ENCODE assay signal across 1 cellular context in genomic region chr4:82898322-82899243, GRCh38.
TF ChIP-seq lines count a peak whose summit lies in the region.

No MANE protein-coding gene starts in this region.

TF ChIP-seq in K562, 482 proteins besides CTCF, POLR2A, EP300 and RAD21 (continued from another document):
- TF ChIP-seq C11orf30 (IDR thresholded peaks at IDR 0.05; ENCODE audit: low read depth) (peak; percentile 15; the same call in 1 of the 2 replicates), SMARCA4 (IDR thresholded peaks at IDR 0.05) (peak; percentile 58; the same call in 1 of the 2 replicates), ZNF212 (CRISPR knock-in tag; IDR thresholded peaks at IDR 0.05) (no peak), ARID1B (IDR thresholded peaks at IDR 0.05) (peak; percentile 51), JUND (IDR thresholded peaks at IDR 0.05; ENCODE audit: borderline replicate concordance, low read depth, low read length) (peak; percentile 85), JUND (tag; IDR thresholded peaks at IDR 0.05; ENCODE audit: borderline replicate concordance, low read depth, low read length) (peak; percentile 90), SIN3A (IDR thresholded peaks at IDR 0.05; ENCODE audit: borderline replicate concordance in 2 of 2, control insufficient read depth in 1 of 2, low read depth in 2 of 2, low read length in 2 of 2) (no peak), MLLT1 (IDR thresholded peaks at IDR 0.05) (0 out of 4 replicates have a peak, but pooled peaks of 1 of the 2 experiments have one; percentile 44), KDM5B (IDR thresholded peaks at IDR 0.05; ENCODE audit: insufficient replicate concordance, low read depth, low read length) (peak; percentile 46), ZNF589 (CRISPR knock-in tag; IDR thresholded peaks at IDR 0.05; ENCODE audit: low read depth) (no peak), ZNF316 (IDR thresholded peaks at IDR 0.05) (peak; percentile 22; the same call in 1 of the 2 replicates), BRCA1 (IDR thresholded peaks at IDR 0.05) (no peak), BRCA1 (CRISPR knock-in tag; IDR thresholded peaks at IDR 0.05) (no peak), EGR1 (conservative IDR thresholded peaks at IDR 0.05) (no peak), NRF1 (conservative IDR thresholded peaks at IDR 0.05 in 1 of 2, IDR thresholded peaks at IDR 0.05 in 1 of 2) (no peak), SMARCC2 (IDR thresholded peaks at IDR 0.05; ENCODE audit: low read depth) (peak; percentile 48; the same call in 1 of the 2 replicates), EP400 (IDR thresholded peaks at IDR 0.05) (peak; percentile 25; the same call in 1 of the 2 replicates), ZNF121 (CRISPR knock-in tag; conservative IDR thresholded peaks at IDR 0.05) (no peak), FOSL1 (tag; conservative IDR thresholded peaks at IDR 0.05) (peak; percentile 92), DPF2 (IDR thresholded peaks at IDR 0.05) (peak; percentile 62; the same call in 1 of the 2 replicates), NFATC3 (IDR thresholded peaks at IDR 0.05) (peak; percentile 89), CSDE1 (IDR thresholded peaks at IDR 0.05) (no peak), POU5F1 (IDR thresholded peaks at IDR 0.05; ENCODE audit: borderline replicate concordance, low read depth, low read length, partially characterized antibody) (no peak), JUN (IDR thresholded peaks at IDR 0.05; ENCODE audit: borderline replicate concordance, low read depth, low read length) (peak; percentile 65; the same call in 1 of the 2 replicates), JUN (CRISPR knock-in tag; IDR thresholded peaks at IDR 0.05; ENCODE audit: borderline replicate concordance) (no peak), YY1 (IDR thresholded peaks at IDR 0.05; ENCODE audit: borderline replicate concordance in 1 of 3, control insufficient read depth in 1 of 3, extremely low read depth in 1 of 3, insufficient read depth in 3 of 3, insufficient read length in 1 of 3, insufficient replicate concordance in 2 of 3, low read depth in 1 of 3, low read length in 2 of 3) (peak in 1 of 3 experiments; percentile 36), KAT7 (CRISPR knock-in tag; IDR thresholded peaks at IDR 0.05; ENCODE audit: borderline replicate concordance) (peak; percentile 22; the same call in 1 of the 2 replicates), MNT (conservative IDR thresholded peaks at IDR 0.05) (0 out of 4 replicates have a peak, but pooled peaks of 1 of the 2 experiments have one; percentile 7), HDAC2 (IDR thresholded peaks at IDR 0.05) (0 out of 2 replicates have a peak, but pooled peaks have one; percentile 8), BDP1 (IDR thresholded peaks at IDR 0.05; ENCODE audit: insufficient read depth, insufficient read length) (no peak), ARID3A (IDR thresholded peaks at IDR 0.05; ENCODE audit: borderline replicate concordance, low read depth, low read length) (peak; percentile 79; the same call in 1 of the 2 replicates), AFF4 (CRISPR knock-in tag; IDR thresholded peaks at IDR 0.05) (peak; percentile 75; the same call in 1 of the 2 replicates), FOXK2 (conservative IDR thresholded peaks at IDR 0.05 in 1 of 2, IDR thresholded peaks at IDR 0.05 in 1 of 2; ENCODE audit: low read depth in 2 of 2) (0 out of 4 replicates have a peak, but pooled peaks of 1 of the 2 experiments have one; percentile 19), CHD1 (IDR thresholded peaks at IDR 0.05; ENCODE audit: low read length) (peak; percentile 23), ZNF583 (CRISPR knock-in tag; IDR thresholded peaks at IDR 0.05) (no peak), SMARCE1 (IDR thresholded peaks at IDR 0.05) (peak; percentile 60), DIDO1 (tag; IDR thresholded peaks at IDR 0.05; ENCODE audit: low read depth) (no peak), TEAD4 (IDR thresholded peaks at IDR 0.05; ENCODE audit: low read length) (peak; percentile 35; the same call in 1 of the 2 replicates), TEAD4 (CRISPR knock-in tag; IDR thresholded peaks at IDR 0.05; ENCODE audit: borderline replicate concordance) (no peak), ATF3 (IDR thresholded peaks at IDR 0.05) (peak; percentile 86), ATF3 (CRISPR knock-in tag; conservative IDR thresholded peaks at IDR 0.05) (0 out of 2 replicates have a peak, but pooled peaks have one; percentile 59), ZNF124 (CRISPR knock-in tag; IDR thresholded peaks at IDR 0.05) (no peak), LCOR (CRISPR knock-in tag; IDR thresholded peaks at IDR 0.05) (0 out of 2 replicates have a peak, but pooled peaks have one; percentile 26), MAFK (IDR thresholded peaks at IDR 0.05; ENCODE audit: low read length) (0 out of 2 replicates have a peak, but pooled peaks have one; percentile 1), ZNF146 (CRISPR knock-in tag; IDR thresholded peaks at IDR 0.05; ENCODE audit: unreplicated experiment) (peak; percentile 44), SPI1 (IDR thresholded peaks at IDR 0.05; ENCODE audit: borderline replicate concordance, low read depth, low read length) (peak; percentile 71), FOS (IDR thresholded peaks at IDR 0.05; ENCODE audit: extremely low read depth, insufficient read length) (peak; percentile 18), FOXP1 (CRISPR knock-in tag; IDR thresholded peaks at IDR 0.05) (no peak)
TF ChIP-seq in K562: peak in this region for 29.
